Comparison of ENCODE assay signal across 34 cellular contexts in genomic region chr2:114525955-114526354, GRCh38.
"Had no signal": no experiment of that assay in that cellular context is flagged by ENCODE, and none has a peak within 500 bp of the region (broad histone marks: within the 10 kb centered on the region; RNA-seq: fewer than 3 reads in every experiment).

No MANE protein-coding gene starts in this region.

- DNase-seq: activated effector memory CD4-positive, alpha-beta T cell treated with anti-CD3 and anti-CD28 coated beads, Interleukin-2, amount 50 U/mL, for 16 hours; activated effector memory CD4-positive, alpha-beta T cell treated with Interleukin-2 at 50 U/mL for 16 hours; activated gamma-delta T cell; activated gamma-delta T cell treated with Interleukin-2 at 50 U/mL for 16 hours; activated naive CD4-positive, alpha-beta T cell; activated naive CD4-positive, alpha-beta T cell treated with anti-CD3 and anti-CD28 coated beads for 36 hours; activated naive CD4-positive, alpha-beta T cell treated with anti-CD3 and anti-CD28 coated beads, Interleukin-2, amount 10 ng/mL, durations not matched to agents 7 days and 5 days; activated naive CD4-positive, alpha-beta T cell treated with anti-CD3 and anti-CD28 coated beads, Interleukin-2, amount 50 U/mL, for 16 hours; activated naive CD4-positive, alpha-beta T cell treated with Interleukin-2 at 50 U/mL for 16 hours; activated naive CD8-positive, alpha-beta T cell treated with anti-CD3 and anti-CD28 coated beads for 36 hours; activated naive CD8-positive, alpha-beta T cell treated with anti-CD3 and anti-CD28 coated beads, Interleukin-2, amount 10 ng/mL, durations not matched to agents 7 days and 5 days; activated naive CD8-positive, alpha-beta T cell treated with anti-CD3 and anti-CD28 coated beads, Interleukin-2, amount 50 U/mL, for 24 hours; activated T-cell treated with anti-CD3 and anti-CD28 coated beads, Interleukin-2, amount 50 U/mL, for 1 hour; activated T-cell treated with anti-CD3 and anti-CD28 coated beads, Interleukin-2, amount 50 U/mL, for 24 hours; activated T-cell treated with anti-CD3 and anti-CD28 coated beads, Interleukin-2, amount 50 U/mL, for 4 hours; activated T-cell treated with anti-CD3 and anti-CD28 coated beads, Interleukin-2, amount 50 U/mL, for 48 hours; activated T-cell treated with anti-CD3 and anti-CD28 coated beads, Interleukin-2, amount 50 U/mL, for 72 hours; amniotic stem cell; amygdala; anterior cingulate cortex; aorta; body of pancreas; brain microvascular endothelial cell; caudate nucleus; central memory CD4-positive, alpha-beta T cell; cerebellar nuclear complex had no signal

- ATAC-seq: activated naive CD4-positive, alpha-beta T cell treated with anti-CD3 and anti-CD28 coated beads, Interleukin-2, amount 50 U/mL, for 72 hours; activated naive CD8-positive, alpha-beta T cell treated with anti-CD3 and anti-CD28 coated beads, Interleukin-2, amount 50 U/mL, for 24 hours; activated T-cell treated with anti-CD3 and anti-CD28 coated beads, Interleukin-2, amount 50 U/mL, for 4 hours; activated T-cell treated with anti-CD3 and anti-CD28 coated beads, Interleukin-2, amount 50 U/mL, for 72 hours; activated T-helper 17 cell treated with anti-CD3 and anti-CD28 coated beads, Interleukin-2, amount 50 U/mL, for 72 hours; body of pancreas had no signal

- FAIRE-seq: astrocyte, bronchial epithelial cell had no signal

- H3K4me1 ChIP-seq: adrenal gland, ascending aorta, body of pancreas, breast epithelium had no signal

- H3K9me3 ChIP-seq: adrenal gland, ascending aorta, body of pancreas, breast epithelium had no signal

- H3K36me3 ChIP-seq: adrenal gland, ascending aorta, brain microvascular endothelial cell, breast epithelium, cardiac muscle cell had no signal

- H3K4me3 ChIP-seq: adrenal gland, ascending aorta, body of pancreas, breast epithelium, cardiac muscle cell had no signal

- H3K27me3 ChIP-seq: adrenal gland, ascending aorta, body of pancreas, brain microvascular endothelial cell, breast epithelium, cardiac muscle cell had no signal

- H3K27ac ChIP-seq: adrenal gland, ascending aorta, body of pancreas, brain microvascular endothelial cell, breast epithelium, cardiac muscle cell had no signal
